ENCODE assay signal across 16 cellular contexts in the genomic region with DNA sequence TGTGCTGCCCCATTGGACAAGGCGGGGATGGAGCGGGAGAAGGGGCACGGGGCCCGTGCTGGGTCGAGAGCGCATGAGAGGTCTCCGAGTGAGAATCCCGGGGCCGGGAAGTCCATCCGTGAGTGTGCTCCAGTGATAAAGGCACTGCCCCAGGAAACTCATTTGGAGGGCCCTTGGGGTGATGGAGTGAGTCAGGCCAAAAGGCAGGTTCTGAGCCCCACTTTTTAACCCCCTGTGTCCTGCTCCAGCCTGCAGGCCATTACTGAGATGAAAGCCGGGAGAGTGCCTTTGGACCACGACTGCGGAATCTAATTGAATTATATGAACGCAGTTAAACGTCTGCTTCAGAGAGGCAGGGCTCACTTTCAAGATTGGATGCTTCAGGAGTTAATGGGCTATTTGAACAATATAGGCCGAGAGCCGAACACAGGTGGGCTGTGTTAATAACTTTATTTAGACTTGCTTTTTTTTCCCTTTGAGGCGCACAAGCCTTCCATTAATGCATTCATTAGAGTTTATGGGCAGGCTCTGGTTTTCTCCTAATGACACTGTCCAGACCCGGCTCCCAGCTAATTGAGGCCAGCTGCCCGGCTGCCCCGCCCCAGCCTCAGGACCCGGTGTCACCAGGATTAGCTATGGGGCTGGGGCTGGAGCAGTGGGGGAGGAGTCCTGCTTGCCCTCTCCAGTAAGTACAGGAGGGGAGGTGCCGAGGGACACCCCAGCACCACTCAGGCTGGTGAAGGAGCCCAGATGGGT.
DNase-seq lines count a peak whose midpoint lies in the region; ATAC-seq lines count a peak whose summit lies in the region.
"Had no signal": no experiment of that assay in that cellular context is flagged by ENCODE, and none has a peak within 500 bp of the region (broad histone marks: within the 10 kb centered on the region; RNA-seq: fewer than 3 reads in every experiment).

No MANE protein-coding gene starts in this region.

- ATAC-seq in GM21528 (IDR thresholded peaks at IDR 0.05; ENCODE audit: low FRiP score, unreplicated experiment): no peak

- H3K4me3 Mint-ChIP-seq in IgD-negative memory B cell: peak overlapping the region; percentile 75 to 91 (median 79)

- peaks cover 18 to 28% (median 26%) of the 10 kb centered on the region in 3 donors for H3K4me1 Mint-ChIP-seq in IgD-negative memory B cell

- peak overlapping the region in 1 of 3 donors; percentile 70 for H3K27ac Mint-ChIP-seq in IgD-negative memory B cell

- H3K4me3 ChIP-seq in adipocyte (ENCODE audit: low read length): no peak overlapping the region
- H3K4me3 ChIP-seq: skin epidermis, stomach had no signal

- H3K27me3 ChIP-seq in adipocyte (replicated peaks; ENCODE audit: control insufficient read depth, insufficient read depth, low read length): peaks cover 50% of the 10 kb centered on the region

- H3K36me3 Mint-ChIP-seq in IgD-negative memory B cell: no peaks in the 10 kb centered on the region

- no peaks in the 10 kb centered on the region for H3K9me3 ChIP-seq in adipocyte (ENCODE audit: control insufficient read depth, low read length)
- H3K9me3 ChIP-seq: stomach had no signal

- no peak overlapping the region for H3K9ac ChIP-seq in adipocyte (ENCODE audit: low read length)

- no peaks in the 10 kb centered on the region for H3K36me3 ChIP-seq in adipocyte (ENCODE audit: control insufficient read depth, insufficient read depth, low read length, severe bottlenecking)
- H3K36me3 ChIP-seq: stomach had no signal

- H3K4me1 ChIP-seq in adipocyte (ENCODE audit: control insufficient read depth, insufficient read depth, low read length): no peaks in the 10 kb centered on the region

- DNase-seq in AG20443 (ENCODE audit: low spot score) (peak; percentile 63), adipocyte (ENCODE audit: low read depth) (peak; percentile 36), left kidney (ENCODE audit: low read depth, low spot score) (peak; percentile 70), NCI-H524 (lab: John Stamatoyannopoulos, UW) (no peak)
- no peak for DNase-seq in activated CD4-positive, alpha-beta T cell treated with anti-CD3 and anti-CD28 coated beads for 1 hour
- DNase-seq in activated CD4-positive, alpha-beta T cell treated with anti-CD3 and anti-CD28 coated beads, Interleukin-2, amount 50 U/mL, for 4 hours: no peak
- DNase-seq: ACHN, activated gamma-delta T cell treated with Interleukin-2 at 50 U/mL for 16 hours, Calu3, Kasumi-1, mesenchymal stem cell, NCI-H1694 treated with DMSO at 0.1 percent for 48 hours, stomach had no signal

- H3K27me3 Mint-ChIP-seq in IgD-negative memory B cell: peaks cover 1% of the 10 kb centered on the region

- H3K9me3 Mint-ChIP-seq in IgD-negative memory B cell: no peaks in the 10 kb centered on the region

Comparison
In these comparisons a context has a peak if more than half of its experiments do, and no peak if none do; other contexts are left out.
1. DNase-seq: peak in AG20443 (single experiment), adipocyte (single experiment) and left kidney (single experiment); none in activated CD4-positive, alpha-beta T cell treated with anti-CD3 and anti-CD28 coated beads for 1 hour (single experiment), activated CD4-positive, alpha-beta T cell treated with anti-CD3 and anti-CD28 coated beads, Interleukin-2, amount 50 U/mL, for 4 hours (0 of 2) and NCI-H524 (0 of 2).